ENCODE assay signal across 12 cellular contexts in genomic region chr3:188358787-188359493, GRCh38.
DNase-seq lines count a peak whose midpoint lies in the region; ATAC-seq and TF ChIP-seq lines count a peak whose summit lies in the region.
"Had no signal": no experiment of that assay in that cellular context is flagged by ENCODE, and none has a peak within 500 bp of the region (broad histone marks: within the 10 kb centered on the region; RNA-seq: fewer than 3 reads in every experiment).

No MANE protein-coding gene starts in this region.

- H3K27me3 Mint-ChIP-seq in activated naive CD8-positive, alpha-beta T cell treated with anti-CD3 and anti-CD28 coated beads for 36 hours, result no peaks in the 10 kb centered on the region
- H3K27me3 Mint-ChIP-seq in stimulated activated memory B cell treated with anti-CD40 and anti-IgM and Interleukin-4, amounts not matched to agents 10 μg/mL and 1 μg/mL and 100 μg/mL, for 72 hours, result no peaks in the 10 kb centered on the region

- H3K9ac ChIP-seq in colonic mucosa (ENCODE audit: low read depth in 2 of 2, low read length in 2 of 2), result no peak overlapping the region
- H3K9ac ChIP-seq: parathyroid adenoma had no signal

- DNase-seq in activated gamma-delta T cell treated with Interleukin-2 at 50 U/mL for 16 hours (peak; percentile 21), activated gamma-delta T cell (lab: John Stamatoyannopoulos, UW) (no peak), NB4 (ENCODE audit: low read depth) (peak; percentile 20), colonic mucosa (no peak), 8988T (no peak)
- DNase-seq in activated naive CD8-positive, alpha-beta T cell treated with anti-CD3 and anti-CD28 coated beads for 36 hours, result peak; percentile 14
- DNase-seq: NCI-H2081 had no signal

- H3K27ac ChIP-seq in colonic mucosa, result no peak overlapping the region
- H3K27ac ChIP-seq: breast epithelium, parathyroid adenoma, RWPE1 had no signal

- peak overlapping the region; percentile 63 for H3K4me3 Mint-ChIP-seq in activated naive CD8-positive, alpha-beta T cell treated with anti-CD3 and anti-CD28 coated beads for 36 hours
- H3K4me3 Mint-ChIP-seq in stimulated activated memory B cell treated with anti-CD40 and anti-IgM and Interleukin-4, amounts not matched to agents 10 μg/mL and 1 μg/mL and 100 μg/mL, for 72 hours, result peak overlapping the region; percentile 67

- peak overlapping the region; percentile 62 for H3K27ac Mint-ChIP-seq in activated naive CD8-positive, alpha-beta T cell treated with anti-CD3 and anti-CD28 coated beads for 36 hours
- peak overlapping the region; percentile 87 for H3K27ac Mint-ChIP-seq in stimulated activated memory B cell treated with anti-CD40 and anti-IgM and Interleukin-4, amounts not matched to agents 10 μg/mL and 1 μg/mL and 100 μg/mL, for 72 hours

- H3K4me1 ChIP-seq in colonic mucosa, result peaks cover 3% of the 10 kb centered on the region
- H3K4me1 ChIP-seq: breast epithelium, parathyroid adenoma had no signal

- no peaks in the 10 kb centered on the region for H3K9me3 Mint-ChIP-seq in activated naive CD8-positive, alpha-beta T cell treated with anti-CD3 and anti-CD28 coated beads for 36 hours
- peaks cover 3% of the 10 kb centered on the region for H3K9me3 Mint-ChIP-seq in stimulated activated memory B cell treated with anti-CD40 and anti-IgM and Interleukin-4, amounts not matched to agents 10 μg/mL and 1 μg/mL and 100 μg/mL, for 72 hours

- no peak for TF ChIP-seq CTCF in NB4 (IDR thresholded peaks at IDR 0.05; ENCODE audit: low read depth, low read length)
- TF ChIP-seq CTCF in colonic mucosa (IDR thresholded peaks at IDR 0.05), result no peak

- H3K4me3 ChIP-seq in NB4 (ENCODE audit: low read depth, low read length) (no peak overlapping the region), colonic mucosa (no peak overlapping the region)
- H3K4me3 ChIP-seq: breast epithelium had no signal

- H3K36me3 Mint-ChIP-seq in activated naive CD8-positive, alpha-beta T cell treated with anti-CD3 and anti-CD28 coated beads for 36 hours, result peaks cover 8% of the 10 kb centered on the region
- peaks cover 6% of the 10 kb centered on the region for H3K36me3 Mint-ChIP-seq in stimulated activated memory B cell treated with anti-CD40 and anti-IgM and Interleukin-4, amounts not matched to agents 10 μg/mL and 1 μg/mL and 100 μg/mL, for 72 hours

- H3K36me3 ChIP-seq in colonic mucosa, result no peaks in the 10 kb centered on the region
- H3K36me3 ChIP-seq: breast epithelium had no signal

- intact Hi-C loops in colonic mucosa (cut with DNase I), result no loop called here

- peaks cover 51% of the 10 kb centered on the region for H3K4me1 Mint-ChIP-seq in activated naive CD8-positive, alpha-beta T cell treated with anti-CD3 and anti-CD28 coated beads for 36 hours
- H3K4me1 Mint-ChIP-seq in stimulated activated memory B cell treated with anti-CD40 and anti-IgM and Interleukin-4, amounts not matched to agents 10 μg/mL and 1 μg/mL and 100 μg/mL, for 72 hours, result peaks cover 54% of the 10 kb centered on the region

- no peak for TF ChIP-seq POLR2A in NB4 (IDR thresholded peaks at IDR 0.05; ENCODE audit: extremely low read depth, insufficient read length)

- ATAC-seq in stimulated activated memory B cell treated with anti-CD40 and anti-IgM and Interleukin-4, amounts not matched to agents 10 μg/mL and 1 μg/mL and 100 μg/mL, for 72 hours, result peak; percentile 87
- no peak for ATAC-seq in HG03280 (IDR thresholded peaks at IDR 0.05; ENCODE audit: unreplicated experiment)

- H3K27me3 ChIP-seq in colonic mucosa, result no peaks in the 10 kb centered on the region
- H3K27me3 ChIP-seq: breast epithelium had no signal

- no peaks in the 10 kb centered on the region for H3K9me3 ChIP-seq in colonic mucosa
- H3K9me3 ChIP-seq: breast epithelium had no signal

Comparison
In these comparisons a context has a peak if more than half of its experiments do, and no peak if none do; other contexts are left out.
1. DNase-seq: peak in activated gamma-delta T cell treated with Interleukin-2 at 50 U/mL for 16 hours (single experiment), NB4 (single experiment) and activated naive CD8-positive, alpha-beta T cell treated with anti-CD3 and anti-CD28 coated beads for 36 hours (single experiment); none in activated gamma-delta T cell (single experiment), colonic mucosa (single experiment) and 8988T (single experiment).